24 cellular contexts compared by ENCODE assay signal in the genomic region with DNA sequence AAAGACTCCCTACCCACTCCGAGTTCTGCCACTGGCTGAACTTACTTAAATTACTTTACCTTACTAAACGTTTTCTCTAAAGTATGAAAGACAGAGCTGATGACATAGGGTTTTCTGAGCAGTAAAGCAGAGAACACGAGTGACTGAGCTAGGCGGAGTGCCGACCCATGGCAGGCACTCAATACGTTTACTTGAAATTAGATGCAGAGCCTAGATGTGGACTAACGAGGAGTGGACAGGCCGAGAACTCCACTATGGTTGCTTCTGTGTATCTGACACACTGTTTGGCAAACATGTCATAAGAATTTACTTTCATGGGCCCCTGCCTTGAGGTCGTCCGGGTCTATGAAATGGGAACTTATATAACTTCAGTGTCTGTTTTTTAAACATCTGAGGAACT.
"Had no signal": no experiment of that assay in that cellular context is flagged by ENCODE, and none has a peak within 500 bp of the region (broad histone marks: within the 10 kb centered on the region; RNA-seq: fewer than 3 reads in every experiment).

No MANE protein-coding gene starts in this region.

- H3K4me2 ChIP-seq: hepatocyte had no signal

- H3K79me2 ChIP-seq: hepatocyte had no signal

- FAIRE-seq: kidney had no signal

- ATAC-seq: effector memory CD8-positive, alpha-beta T cell; esophagus mucosa; gastroesophageal sphincter; heart left ventricle; left lung; left ventricle myocardium superior; lower lobe of right lung; mucosa of descending colon had no signal

- H3K4me3 ChIP-seq: colonic mucosa, esophagus squamous epithelium, gastroesophageal sphincter, heart left ventricle, hepatocyte, left lung, lower lobe of right lung, mucosa of descending colon had no signal

- H3K4me1 ChIP-seq: colonic mucosa, esophagus squamous epithelium, gastroesophageal sphincter, heart left ventricle, left lung, lower lobe of right lung had no signal

- DNase-seq: colonic mucosa; cortex of kidney; effector CD8-positive, alpha-beta T cell; effector memory CD8-positive, alpha-beta T cell; endodermal cell; erythroblast; esophagus squamous epithelium; foreskin fibroblast; foreskin melanocyte; heart left ventricle; hypothalamus; immature natural killer cell; islet precursor cell; kidney; kidney glomerular epithelial cell; left lung; left ventricle myocardium superior; lower lobe of right lung; mesenchymal stem cell; mucosa of descending colon had no signal

- H3K27me3 ChIP-seq: colonic mucosa, esophagus squamous epithelium, gastroesophageal sphincter, heart left ventricle, left lung had no signal

- H3K36me3 ChIP-seq: colonic mucosa, esophagus squamous epithelium, gastroesophageal sphincter, heart left ventricle, left lung, lower lobe of right lung had no signal

- H2AFZ ChIP-seq: hepatocyte had no signal

- H3K27ac ChIP-seq: colonic mucosa, epithelial cell of prostate, esophagus squamous epithelium, gastroesophageal sphincter, heart left ventricle, hepatocyte, left lung, lower lobe of right lung had no signal

- H3K9me3 ChIP-seq: colonic mucosa, esophagus squamous epithelium, gastroesophageal sphincter, heart left ventricle, left lung, lower lobe of right lung, mucosa of descending colon had no signal
